Comparison of ENCODE assay signal across 8 cellular contexts in genomic region chr19:29941828-29942403, GRCh38. TPM values are rescaled to one million over a fixed set of nuclear protein-coding genes. Genes with fewer than 3 reads are reported as not detected.
A peak's percentile ranks its signal among the peaks of the same experiment; 100 is the strongest.
DNase-seq lines count a peak whose midpoint lies in the region; ATAC-seq, FAIRE-seq and TF ChIP-seq lines count a peak whose summit lies in the region.

Gene URI1, plus strand, starts transcription at chr19:29942239. Its CDS starts 309 bp downstream, at chr19:29942548.

- no peaks in the 10 kb centered on the region for H3K27me3 ChIP-seq in right atrium auricular region

- H3K4me3 Mint-ChIP-seq in T-helper 17 cell: peak within 1 kb of the TSS; percentile 93

- in situ Hi-C loops in GM13977 (cut with MboI; ENCODE audit: low pct_unique_long_range_greater_than_20kb, low sequenced_read_pairs, unreplicated experiment): no loop called here

- no peak for TF ChIP-seq CTCF in GM13977 (IDR thresholded peaks at IDR 0.05; ENCODE audit: extremely low read depth, insufficient read depth, missing control alignments)
- TF ChIP-seq CTCF in right atrium auricular region (IDR thresholded peaks at IDR 0.05): no peak

- peaks cover 28% of the 10 kb centered on the region for H3K4me1 Mint-ChIP-seq in T-helper 17 cell

- H3K36me3 ChIP-seq in right atrium auricular region: no peaks in the 10 kb centered on the region

- H3K27me3 Mint-ChIP-seq in T-helper 17 cell: peaks cover 6% of the 10 kb centered on the region

- H3K4me3 ChIP-seq in right atrium auricular region: peak within 1 kb of the TSS; percentile 71 to 87

- peak within 1 kb of the TSS; percentile 68 to 76 for H3K27ac ChIP-seq in right atrium auricular region

- H3K9me3 ChIP-seq in T-helper 17 cell (ENCODE audit: control insufficient read depth, low read length, poor library complexity, severe bottlenecking): no peaks in the 10 kb centered on the region
- H3K9me3 ChIP-seq in right atrium auricular region: no peaks in the 10 kb centered on the region

- H3K27ac Mint-ChIP-seq in T-helper 17 cell: peak within 1 kb of the TSS; percentile 84

- peak; percentile 96 for FAIRE-seq in urothelium cell line (lab: Jason Lieb, UNC)

- peaks cover 0 to 35% of the 10 kb centered on the region in 2 donors for H3K4me1 ChIP-seq in right atrium auricular region

- DNase-seq in GM13977 (ENCODE audit: low spot score): peak; percentile 96
- peak; percentile 80 for DNase-seq in NCI-H146 treated with DMSO at 0.1 percent for 48 hours (lab: John Stamatoyannopoulos, UW; ENCODE audit: unreplicated experiment)
- peak; percentile 92 to 96 (median 95) for DNase-seq in T-helper 17 cell
- peak; percentile 59 for DNase-seq in amniotic stem cell (lab: John Stamatoyannopoulos, UW)
- peak; percentile 86 for DNase-seq in right atrium auricular region (ENCODE audit: low spot score)
- DNase-seq in putamen (ENCODE audit: low spot score): peak; percentile 88
- DNase-seq in urothelium cell line (ENCODE audit: low spot score): peak; percentile 99

- peaks cover 6% of the 10 kb centered on the region for H3K36me3 Mint-ChIP-seq in T-helper 17 cell (ENCODE audit: low read depth)

- ATAC-seq in HG02852 (IDR thresholded peaks at IDR 0.05; ENCODE audit: unreplicated experiment): peak; percentile 85
- peak; percentile 93 for ATAC-seq in T-helper 17 cell

RNA-seq across cellular contexts. Expression of gene URI1, which starts in this region (rescaled TPM):
- total RNA-seq in T-helper 17 cell (10 to 100 TPM; 67.6 to 70.9 TPM), right atrium auricular region (10 to 100 TPM; 29.3 to 34.7 TPM)

Comparison
In these comparisons a context has a peak if more than half of its experiments do, and no peak if none do; other contexts are left out.
1. Peak in every context shown above with its lines: DNase-seq, ATAC-seq, H3K4me3 ChIP-seq and H3K27ac ChIP-seq.